ENCODE assay signal across 12 cellular contexts in genomic region chr2:151774506-151774905, GRCh38. TPM values are rescaled to one million over a fixed set of nuclear protein-coding genes. Genes with fewer than 3 reads are reported as not detected.
DNase-seq lines count a peak whose midpoint lies in the region; ATAC-seq and TF ChIP-seq lines count a peak whose summit lies in the region.
"Had no signal": no experiment of that assay in that cellular context is flagged by ENCODE, and none has a peak within 500 bp of the region (broad histone marks: within the 10 kb centered on the region; RNA-seq: fewer than 3 reads in every experiment).

No MANE protein-coding gene starts in this region.

- ATAC-seq in RWPE2 (ENCODE audit: low read depth) (peak; percentile 80), HG03108 (IDR thresholded peaks at IDR 0.05; ENCODE audit: unreplicated experiment) (no peak)
- ATAC-seq: lower lobe of right lung; stimulated activated naive CD8-positive, alpha-beta T cell treated with anti-CD3 and anti-CD28 coated beads, Interleukin-15, amount 100 ng/mL, for 72 hours had no signal

- H3K4me3 ChIP-seq in RWPE2 (ENCODE audit: severe bottlenecking) (no peak overlapping the region), sigmoid colon (no peak overlapping the region)
- H3K4me3 ChIP-seq: lower lobe of right lung had no signal

- H3K4me1 ChIP-seq in RWPE2 (ENCODE audit: insufficient read depth, poor library complexity, severe bottlenecking) (peaks cover 8% of the 10 kb centered on the region), sigmoid colon (peaks cover 0 to 41% (median 28%) of the 10 kb centered on the region in 4 donors)
- H3K4me1 ChIP-seq: lower lobe of right lung had no signal

- H3K27me3 Mint-ChIP-seq in activated CD4-positive, alpha-beta T cell treated with anti-CD3 and anti-CD28 coated beads, Interleukin-2, amount 10 ng/mL, durations not matched to agents 24 days and 14 days: no peaks in the 10 kb centered on the region
- H3K27me3 Mint-ChIP-seq: stimulated activated naive CD8-positive, alpha-beta T cell treated with anti-CD3 and anti-CD28 coated beads, Interleukin-15, amount 100 ng/mL, for 72 hours had no signal

- TF ChIP-seq EP300 in sigmoid colon (IDR thresholded peaks at IDR 0.05): no peak

- H3K27me3 ChIP-seq in RWPE2 (ENCODE audit: insufficient read depth, poor library complexity, severe bottlenecking) (no peaks in the 10 kb centered on the region), sigmoid colon (no peaks in the 10 kb centered on the region)

- H3K4me1 Mint-ChIP-seq in activated CD4-positive, alpha-beta T cell treated with anti-CD3 and anti-CD28 coated beads, Interleukin-2, amount 10 ng/mL, durations not matched to agents 24 days and 14 days: no peaks in the 10 kb centered on the region
- H3K4me1 Mint-ChIP-seq: stimulated activated naive CD8-positive, alpha-beta T cell treated with anti-CD3 and anti-CD28 coated beads, Interleukin-15, amount 100 ng/mL, for 72 hours had no signal

- intact Hi-C loops in sigmoid colon (cut with DNase I) (loop anchor here (5.0 kb wide), 1 partner anchor 53 kb away; the partner anchor contains the start of gene ARL5A), posterior cingulate gyrus (cut with DNase I) (no loop called here)
- intact Hi-C loops in activated CD4-positive, alpha-beta T cell treated with anti-CD3 and anti-CD28 coated beads, Interleukin-2, amount 10 ng/mL, durations not matched to agents 24 days and 14 days (cut with micrococcal nuclease): no loop called here

- no peak for TF ChIP-seq CTCF in RWPE2 (IDR thresholded peaks at IDR 0.05; ENCODE audit: poor library complexity, severe bottlenecking)
- no peak for TF ChIP-seq CTCF in sigmoid colon (IDR thresholded peaks at IDR 0.05)

- H3K27ac Mint-ChIP-seq in activated CD4-positive, alpha-beta T cell treated with anti-CD3 and anti-CD28 coated beads, Interleukin-2, amount 10 ng/mL, durations not matched to agents 24 days and 14 days: no peak overlapping the region

- WGBS in sigmoid colon, 2 donors: 47 to 78% methylated on average over 3 of the region's 3 CpGs

- no peaks in the 10 kb centered on the region for H3K9me3 Mint-ChIP-seq in activated CD4-positive, alpha-beta T cell treated with anti-CD3 and anti-CD28 coated beads, Interleukin-2, amount 10 ng/mL, durations not matched to agents 24 days and 14 days

- no peak overlapping the region for H3K4me3 Mint-ChIP-seq in activated CD4-positive, alpha-beta T cell treated with anti-CD3 and anti-CD28 coated beads, Interleukin-2, amount 10 ng/mL, durations not matched to agents 24 days and 14 days
- H3K4me3 Mint-ChIP-seq: stimulated activated naive CD8-positive, alpha-beta T cell treated with anti-CD3 and anti-CD28 coated beads, Interleukin-15, amount 100 ng/mL, for 72 hours had no signal

- peaks cover 29% of the 10 kb centered on the region for H3K36me3 Mint-ChIP-seq in activated CD4-positive, alpha-beta T cell treated with anti-CD3 and anti-CD28 coated beads, Interleukin-2, amount 10 ng/mL, durations not matched to agents 24 days and 14 days (ENCODE audit: low read depth)

- H3K27ac ChIP-seq in RWPE2 (ENCODE audit: poor library complexity, severe bottlenecking): no peak overlapping the region
- peak overlapping the region in 3 of 4 donors; percentile 29 to 65 (median 41) for H3K27ac ChIP-seq in sigmoid colon
- H3K27ac ChIP-seq: lower lobe of right lung had no signal

- no peak for TF ChIP-seq POLR2A in sigmoid colon (IDR thresholded peaks at IDR 0.05)

- DNase-seq in EH (ENCODE audit: low read depth) (peak; percentile 80), RWPE2 (ENCODE audit: low spot score) (no peak), fibroblast of gingiva (ENCODE audit: low read depth) (peak; percentile 79), sigmoid colon (no peak), posterior cingulate gyrus (no peak), cerebellar cortex (ENCODE audit: low spot score) (no peak)
- no peak for DNase-seq in activated CD4-positive, alpha-beta T cell treated with anti-CD3 and anti-CD28 coated beads, Interleukin-2, amount 10 ng/mL, durations not matched to agents 24 days and 14 days
- DNase-seq: lower lobe of right lung; NCI-H69; stimulated activated naive CD8-positive, alpha-beta T cell treated with anti-CD3 and anti-CD28 coated beads, Interleukin-15, amount 100 ng/mL, for 72 hours; T-helper 9 cell had no signal

- H3K36me3 ChIP-seq in RWPE2 (ENCODE audit: low read depth) (no peaks in the 10 kb centered on the region), sigmoid colon (no peaks in the 10 kb centered on the region)

- no peaks in the 10 kb centered on the region for H3K9me3 ChIP-seq in RWPE2 (ENCODE audit: severe bottlenecking)
- peaks cover 0 to 6% (median 0%) of the 10 kb centered on the region in 4 donors for H3K9me3 ChIP-seq in sigmoid colon
- H3K9me3 ChIP-seq: lower lobe of right lung had no signal

RNA-seq across cellular contexts. Expression of gene NEB, which starts 40.2 kb away (rescaled TPM):
- total RNA-seq in sigmoid colon: 1 to 10 TPM in 1 of 4 donors, under 1 TPM in 3; under 0.01 to 1.4 (median 0.59) TPM
- polyA plus RNA-seq in sigmoid colon: under 1 TPM in 2 of 3 donors, not detected in 1; 0.60 TPM
- 0.02 and 0.09 TPM in 2 replicates for total RNA-seq in activated CD4-positive, alpha-beta T cell treated with anti-CD3 and anti-CD28 coated beads, Interleukin-2, amount 10 ng/mL, durations not matched to agents 24 days and 14 days

RNA-seq across cellular contexts. Expression of gene ARL5A, which starts 53.7 kb away (rescaled TPM):
- 10 to 100 TPM; 41.3 to 46.4 (median 43.9) TPM for total RNA-seq in sigmoid colon
- 10 to 100 TPM; 12.7 to 18.0 (median 16.7) TPM for polyA plus RNA-seq in sigmoid colon
- total RNA-seq in activated CD4-positive, alpha-beta T cell treated with anti-CD3 and anti-CD28 coated beads, Interleukin-2, amount 10 ng/mL, durations not matched to agents 24 days and 14 days: 77.5 and 79.5 TPM in 2 replicates

Comparison
In these comparisons a context has a peak if more than half of its experiments do, and no peak if none do; other contexts are left out.
1. DNase-seq: peak in EH (single experiment) and fibroblast of gingiva (single experiment); none in RWPE2 (single experiment), sigmoid colon (single experiment), posterior cingulate gyrus (0 of 10), cerebellar cortex (single experiment) and activated CD4-positive, alpha-beta T cell treated with anti-CD3 and anti-CD28 coated beads, Interleukin-2, amount 10 ng/mL, durations not matched to agents 24 days and 14 days (single experiment).